Comparison of ENCODE assay signal across 8 cellular contexts in the genomic region with DNA sequence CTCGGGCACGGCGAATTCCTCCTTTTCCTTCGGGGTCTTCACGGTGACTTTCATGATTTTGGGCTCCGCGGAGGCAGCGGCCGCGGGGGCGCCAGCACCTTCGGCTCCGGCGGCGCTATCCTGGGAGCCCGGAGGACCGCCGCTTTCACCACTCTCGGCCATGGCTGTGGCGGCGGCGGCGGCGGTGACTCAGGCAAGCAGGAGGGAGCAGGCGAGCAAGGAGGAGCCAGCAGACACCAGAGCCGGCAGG. TPM values are rescaled to one million over a fixed set of nuclear protein-coding genes. Genes with fewer than 3 reads are reported as not detected.
DNase-seq lines count a peak whose midpoint lies in the region; ATAC-seq and TF ChIP-seq lines count a peak whose summit lies in the region.

No MANE protein-coding gene starts in this region.

- peak overlapping the region in 1 of 2 experiments; percentile 34 for H2BK12ac ChIP-seq in mesenchymal stem cell (ENCODE audit: low read length in 2 of 2)

- peaks cover 25% of the 10 kb centered on the region for H3K36me3 ChIP-seq in SJSA1
- no peaks in the 10 kb centered on the region for H3K36me3 ChIP-seq in mesenchymal stem cell (ENCODE audit: control insufficient read depth in 1 of 2, insufficient read depth in 2 of 2, low read depth in 1 of 2, low read length in 2 of 2)

- H2BK15ac ChIP-seq in mesenchymal stem cell (ENCODE audit: low read depth, poor library complexity, severe bottlenecking): peak overlapping the region; percentile 12

- peak overlapping the region; percentile 90 to 99 for H3K4ac ChIP-seq in mesenchymal stem cell (ENCODE audit: low read depth in 1 of 2, low read length in 2 of 2)

- H3K4me1 Mint-ChIP-seq in chondrocyte (ENCODE audit: low read depth): peaks cover 34% of the 10 kb centered on the region

- H2AK5ac ChIP-seq in mesenchymal stem cell (ENCODE audit: low read length, severe bottlenecking): no peak overlapping the region

- peak overlapping the region; percentile 98 for H3K9ac ChIP-seq in mesenchymal stem cell (ENCODE audit: low read length)

- peak overlapping the region in 1 of 2 experiments; percentile 91 for H3K14ac ChIP-seq in mesenchymal stem cell (ENCODE audit: low read length in 2 of 2)

- DNase-seq in AG08396 (ENCODE audit: low spot score) (peak; percentile 91), SJSA1 (ENCODE audit: low read depth in 1 of 2, low spot score in 2 of 2) (peak; percentile 77 to 92), chondrocyte (ENCODE audit: low spot score) (peak; percentile 95), mesenchymal stem cell (peak; percentile 88), stromal cell of bone marrow (ENCODE audit: low read depth) (peak; percentile 65), T-helper 9 cell (no peak)

- no peaks in the 10 kb centered on the region for H3K9me3 ChIP-seq in SJSA1 (replicated peaks)
- H3K9me3 ChIP-seq in mesenchymal stem cell (ENCODE audit: control insufficient read depth, low read length): no peaks in the 10 kb centered on the region

- peak; percentile 46 for ATAC-seq in GM18873 (IDR thresholded peaks at IDR 0.05; ENCODE audit: low FRiP score, unreplicated experiment)
- peak; percentile 34 for ATAC-seq in HG03103 (IDR thresholded peaks at IDR 0.05; ENCODE audit: low read depth, unreplicated experiment)

- H3K27ac ChIP-seq in SJSA1: peak overlapping the region; percentile 99
- H3K27ac ChIP-seq in mesenchymal stem cell (ENCODE audit: low read length, poor library complexity, severe bottlenecking): peak overlapping the region; percentile 79

- peak overlapping the region in 1 of 2 experiments; percentile 96 for H3K23ac ChIP-seq in mesenchymal stem cell (ENCODE audit: low read length in 2 of 2)

- H2BK120ac ChIP-seq in mesenchymal stem cell (ENCODE audit: low read depth, low read length): peak overlapping the region; percentile 64

- peak overlapping the region; percentile 98 for H4K91ac ChIP-seq in mesenchymal stem cell (ENCODE audit: low read length)

- H3K27me3 Mint-ChIP-seq in chondrocyte (ENCODE audit: low read depth): no peaks in the 10 kb centered on the region

- peak overlapping the region; percentile 99 for H3K18ac ChIP-seq in mesenchymal stem cell (ENCODE audit: low read depth in 1 of 2, low read length in 2 of 2)

- H3K4me3 Mint-ChIP-seq in chondrocyte (ENCODE audit: unreplicated experiment): peak overlapping the region; percentile 98

- TF ChIP-seq CTCF in chondrocyte (IDR thresholded peaks at IDR 0.05): no peak

- H3K27me3 ChIP-seq in SJSA1 (replicated peaks) (no peaks in the 10 kb centered on the region), mesenchymal stem cell (ENCODE audit: control insufficient read depth in 1 of 2, insufficient read depth in 1 of 2, low read length in 2 of 2) (no peaks in the 10 kb centered on the region)

- peaks cover 3% of the 10 kb centered on the region for H3K9me3 Mint-ChIP-seq in chondrocyte (ENCODE audit: low read depth)

- peak overlapping the region; percentile 83 for H2AFZ ChIP-seq in mesenchymal stem cell (ENCODE audit: low read depth, low read length)

- H3K4me3 ChIP-seq in SJSA1 (peak overlapping the region; percentile 97), mesenchymal stem cell (ENCODE audit: insufficient read depth in 1 of 2, low read depth in 1 of 2, low read length in 2 of 2) (peak overlapping the region; percentile 90 to 92)

- H3K79me1 ChIP-seq in mesenchymal stem cell (replicated peaks; ENCODE audit: low read length, poor library complexity, severe bottlenecking): peaks cover 8% of the 10 kb centered on the region

- peak overlapping the region; percentile 53 for H3K4me2 ChIP-seq in mesenchymal stem cell (ENCODE audit: low read length, poor library complexity, severe bottlenecking)

- peak overlapping the region; percentile 100 for H4K8ac ChIP-seq in mesenchymal stem cell (ENCODE audit: low read length)

- WGBS in mesenchymal stem cell: under 1% methylated on average over 25 of the region's 26 CpGs

- peaks cover 3% of the 10 kb centered on the region for H3K36me3 Mint-ChIP-seq in chondrocyte (ENCODE audit: low read depth)

- peak overlapping the region; percentile 100 for H3K27ac Mint-ChIP-seq in chondrocyte (ENCODE audit: unreplicated experiment)

- H2BK5ac ChIP-seq in mesenchymal stem cell (ENCODE audit: low read depth, low read length, poor library complexity, severe bottlenecking): peak overlapping the region; percentile 97

- H3K4me1 ChIP-seq in SJSA1 (replicated peaks): peaks cover 13% of the 10 kb centered on the region
- peaks cover 2% of the 10 kb centered on the region for H3K4me1 ChIP-seq in mesenchymal stem cell (ENCODE audit: control insufficient read depth, insufficient read depth, low read depth, low read length)

RNA-seq across cellular contexts. Expression of a gene that starts 0.3 kb away (rescaled TPM):
- 66.4 and 107 TPM in 2 replicates for total RNA-seq in SJSA1 (2014; rRNA removed; shearing (Covaris generic))
- 83.4 to 89.6 TPM (median 85.8 TPM) in 3 replicates for total RNA-seq in chondrocyte
- polyA plus RNA-seq in mesenchymal stem cell (2013, experiment 1 of 2): 62.4 TPM
- polyA plus RNA-seq in mesenchymal stem cell (2013, experiment 2 of 2): 64.0 TPM
